ENCODE assay signal across 16 cellular contexts in genomic region chr1:61215676-61216289, GRCh38.
"Had no signal": no experiment of that assay in that cellular context is flagged by ENCODE, and none has a peak within 500 bp of the region (broad histone marks: within the 10 kb centered on the region; RNA-seq: fewer than 3 reads in every experiment).

No MANE protein-coding gene starts in this region.

- H3K36me3 ChIP-seq: heart left ventricle, lower lobe of right lung, sigmoid colon, upper lobe of left lung had no signal

- H3K27me3 ChIP-seq: heart left ventricle, sigmoid colon, upper lobe of left lung had no signal

- H3K9me3 ChIP-seq: lower lobe of right lung, sigmoid colon, upper lobe of left lung had no signal

- ATAC-seq: activated CD8-positive, alpha-beta memory T cell treated with anti-CD3 and anti-CD28 coated beads, Interleukin-2, amount 10 ng/mL, durations not matched to agents 7 days and 5 days; heart left ventricle; lower lobe of right lung had no signal

- H3K4me3 ChIP-seq: heart left ventricle, lower lobe of right lung, sigmoid colon, upper lobe of left lung had no signal

- H3K4me1 ChIP-seq: lower lobe of right lung had no signal

- H3K27ac ChIP-seq: lower lobe of right lung, sigmoid colon, upper lobe of left lung had no signal

- DNase-seq: activated CD4-positive, alpha-beta T cell treated with anti-CD3 and anti-CD28 coated beads, Interleukin-2, amount 50 U/mL, for 48 hours; activated CD4-positive, CD25-positive, alpha-beta regulatory T cell treated with anti-CD3 and anti-CD28 coated beads, Interleukin-2, amount 50 U/mL, for 72 hours; activated CD8-positive, alpha-beta memory T cell treated with anti-CD3 and anti-CD28 coated beads, Interleukin-2, amount 10 ng/mL, durations not matched to agents 7 days and 5 days; activated gamma-delta T cell; activated T-cell treated with anti-CD3 and anti-CD28 coated beads, Interleukin-2, amount 50 U/mL, for 48 hours; amygdala; foreskin melanocyte; heart left ventricle; islet precursor cell; lower lobe of right lung; naive B cell; sigmoid colon; stimulated activated CD4-positive, alpha-beta T cell treated with anti-CD3 and anti-CD28 coated beads, Interleukin-12 subunit alpha, Interleukin-12 subunit beta, amount 100 ng/mL, for 4 hours; stimulated activated naive CD4-positive, alpha-beta T cell; T-helper 9 cell; upper lobe of left lung had no signal
